ENCODE assay signal across 16 cellular contexts in the genomic region with DNA sequence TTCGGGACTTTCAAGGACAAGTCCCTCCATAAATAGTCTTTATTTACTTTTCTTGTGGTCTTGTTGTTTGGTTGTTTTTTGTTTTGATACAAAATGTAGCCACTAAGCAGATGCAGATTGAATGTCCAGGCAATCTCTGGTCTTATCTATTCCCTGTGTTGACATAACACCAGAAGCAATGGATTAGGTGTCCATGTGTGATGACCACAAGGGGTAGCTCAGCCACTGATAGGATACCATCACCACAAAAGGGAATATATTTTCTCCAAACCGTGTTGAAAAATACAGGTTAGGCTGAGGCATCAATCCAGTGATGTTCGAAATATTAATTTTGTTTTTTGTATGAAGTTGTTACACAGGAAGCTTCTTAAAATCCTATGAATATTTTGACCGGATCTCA.
DNase-seq lines count a peak whose midpoint lies in the region; ATAC-seq and TF ChIP-seq lines count a peak whose summit lies in the region.
"Had no signal": no experiment of that assay in that cellular context is flagged by ENCODE, and none has a peak within 500 bp of the region (broad histone marks: within the 10 kb centered on the region; RNA-seq: fewer than 3 reads in every experiment).

No MANE protein-coding gene starts in this region.

- H4K91ac ChIP-seq in IMR-90 (ENCODE audit: insufficient read depth, low read depth, low read length): no peak overlapping the region

- no peak overlapping the region for H3K9ac ChIP-seq in IMR-90 (ENCODE audit: low read depth, low read length)

- in situ Hi-C loops in IMR-90 (cut with MboI; ENCODE audit: low sequenced_read_pairs) (no loop called here), astrocyte of the cerebellum (cut with HindIII; ENCODE audit: low sequenced_read_pairs) (no loop called here)

- peaks cover 11% of the 10 kb centered on the region for H3K4me1 Mint-ChIP-seq in activated CD8-positive, alpha-beta memory T cell treated with anti-CD3 and anti-CD28 coated beads, Interleukin-2, amount 10 ng/mL, durations not matched to agents 7 days and 5 days

- BruUV-seq in IMR-90 (replicated peaks; lab: Mats Ljungman, UMichigan): no TSS peak

- peak overlapping the region; percentile 2; the same call in 1 of the 3 replicates for H2BK15ac ChIP-seq in IMR-90 (ENCODE audit: low read depth, low read length)

- TF ChIP-seq POLR2A in IMR-90 (IDR thresholded peaks at IDR 0.05; ENCODE audit: low read depth, low read length): no peak

- POLR2A ChIA-PET in IMR-90 (lab: Charles Lee; ENCODE audit: unreplicated experiment): no interaction called here

- TF ChIP-seq CTCF in AG09309 (IDR thresholded peaks at IDR 0.05; ENCODE audit: control insufficient read depth, insufficient read depth, low read depth, low read length, missing control alignments) (peak; percentile 24), IMR-90 (conservative IDR thresholded peaks at IDR 0.05; ENCODE audit: low read depth, low read length) (peak; percentile 28; the same call in 1 of the 2 replicates), astrocyte of the cerebellum (IDR thresholded peaks at IDR 0.05; ENCODE audit: low read depth, low read length, missing control alignments) (peak; percentile 44)

- no peak overlapping the region for H4K8ac ChIP-seq in IMR-90 (ENCODE audit: low read depth in 2 of 2, low read length in 2 of 2)

- H3K4me3 Mint-ChIP-seq in activated CD8-positive, alpha-beta memory T cell treated with anti-CD3 and anti-CD28 coated beads, Interleukin-2, amount 10 ng/mL, durations not matched to agents 7 days and 5 days: no peak overlapping the region
- H3K4me3 Mint-ChIP-seq: dendritic cell treated with granulocyte-macrophage colony-stimulating factor and Interleukin-4, amounts not matched to agents 40 ng/mL and 50 ng/mL, for 4 days; GM23338 had no signal

- peaks cover 23% of the 10 kb centered on the region for H3K27me3 Mint-ChIP-seq in activated CD8-positive, alpha-beta memory T cell treated with anti-CD3 and anti-CD28 coated beads, Interleukin-2, amount 10 ng/mL, durations not matched to agents 7 days and 5 days
- H3K27me3 Mint-ChIP-seq: dendritic cell treated with granulocyte-macrophage colony-stimulating factor and Interleukin-4, amounts not matched to agents 40 ng/mL and 50 ng/mL, for 4 days had no signal

- CTCF ChIA-PET in IMR-90 (lab: Yijun Ruan, JAX): no interaction called here
- CTCF ChIA-PET in activated CD8-positive, alpha-beta memory T cell treated with anti-CD3 and anti-CD28 coated beads, Interleukin-2, amount 10 ng/mL, durations not matched to agents 7 days and 5 days (lab: Charles Lee): interaction anchor here (0.9 to 1.8 kb wide), 4 partner anchors 8 to 263 kb away, joined by 3 to 5 read pairs (median 4); partner anchors contain the start of gene EPS8

- TF ChIP-seq RAD21 in IMR-90 (IDR thresholded peaks at IDR 0.05; ENCODE audit: low read length): peak; percentile 32; the same call in 1 of the 2 replicates

- no peak overlapping the region for H2BK5ac ChIP-seq in IMR-90 (ENCODE audit: low read depth, low read length, poor library complexity, severe bottlenecking)

- no CpG with 5 or more reads among the region's 4 CpGs for WGBS in IMR-90 (ENCODE audit: extremely low coverage in 2 of 2, insufficient read length in 1 of 2), 2 experiments

- H3K56ac ChIP-seq in IMR-90 (ENCODE audit: extremely low read depth, insufficient read depth, low read length): no peak overlapping the region

- H3K36me3 ChIP-seq in IMR-90 (ENCODE audit: control insufficient read depth, insufficient read depth, low read length): no peaks in the 10 kb centered on the region

- peak overlapping the region; percentile 19; the same call in 1 of the 2 replicates for H2BK120ac ChIP-seq in IMR-90 (ENCODE audit: low read depth, low read length)

- no peaks in the 10 kb centered on the region for H3K27me3 ChIP-seq in IMR-90 (ENCODE audit: control insufficient read depth, insufficient read depth, low read length)

- no peak overlapping the region for H2AK5ac ChIP-seq in IMR-90 (ENCODE audit: low read depth, low read length)

- no peaks in the 10 kb centered on the region for H3K9me3 ChIP-seq in IMR-90 (ENCODE audit: control insufficient read depth, insufficient read depth, low read length)
- H3K9me3 ChIP-seq: thoracic aorta had no signal

- H3K27ac Mint-ChIP-seq in activated CD8-positive, alpha-beta memory T cell treated with anti-CD3 and anti-CD28 coated beads, Interleukin-2, amount 10 ng/mL, durations not matched to agents 7 days and 5 days: no peak overlapping the region
- H3K27ac Mint-ChIP-seq: dendritic cell treated with granulocyte-macrophage colony-stimulating factor and Interleukin-4, amounts not matched to agents 40 ng/mL and 50 ng/mL, for 4 days; GM23338 had no signal

- DNase-seq in AG09309 (ENCODE audit: low read depth) (no peak), IMR-90 (no peak), astrocyte of the cerebellum (ENCODE audit: low read depth) (no peak), iris pigment epithelial cell (ENCODE audit: low read depth) (peak; percentile 32), posterior vena cava (ENCODE audit: low spot score) (no peak), SIG-M5 treated with dmso at 0.1 percent for 504 hours (lab: John Stamatoyannopoulos, UW; ENCODE audit: unreplicated experiment) (no peak)
- no peak for DNase-seq in activated CD8-positive, alpha-beta memory T cell treated with anti-CD3 and anti-CD28 coated beads, Interleukin-2, amount 10 ng/mL, durations not matched to agents 7 days and 5 days
- DNase-seq: activated CD4-positive, alpha-beta T cell treated with anti-CD3 and anti-CD28 coated beads for 1 hour; anterior cingulate cortex; NCI-H345; SIG-M5 had no signal

- H2AFZ ChIP-seq in IMR-90 (replicated peaks; ENCODE audit: low read length, poor library complexity): no peak overlapping the region
- H2AFZ ChIP-seq: GM23338 had no signal

- 0 out of 2 replicates have a peak overlapping the region, but pooled peaks have one; percentile 18 for H2BK20ac ChIP-seq in IMR-90 (ENCODE audit: low read depth, low read length)

- no peak overlapping the region for H3K27ac ChIP-seq in IMR-90 (ENCODE audit: insufficient read depth, low read length)
- H3K27ac ChIP-seq: C4-2B, thoracic aorta had no signal

- H3K18ac ChIP-seq in IMR-90 (ENCODE audit: low read depth, low read length): no peak overlapping the region

- H3K4me3 ChIP-seq in AG09309 (ENCODE audit: control insufficient read depth, low read depth, low read length): no peak overlapping the region
- no peak overlapping the region for H3K4me3 ChIP-seq in IMR-90 (ENCODE audit: insufficient read depth, low read depth, low read length)
- no peak overlapping the region for H3K4me3 ChIP-seq in astrocyte of the cerebellum (ENCODE audit: low read depth, low read length)
- H3K4me3 ChIP-seq: GM23338, thoracic aorta had no signal

- no peaks in the 10 kb centered on the region for H3K9me3 Mint-ChIP-seq in activated CD8-positive, alpha-beta memory T cell treated with anti-CD3 and anti-CD28 coated beads, Interleukin-2, amount 10 ng/mL, durations not matched to agents 7 days and 5 days (ENCODE audit: low read depth)
- H3K9me3 Mint-ChIP-seq: dendritic cell treated with granulocyte-macrophage colony-stimulating factor and Interleukin-4, amounts not matched to agents 40 ng/mL and 50 ng/mL, for 4 days; GM23338 had no signal

- ATAC-seq in IMR-90 (ENCODE audit: low read depth) (no peak), GM18870 (IDR thresholded peaks at IDR 0.05; ENCODE audit: unreplicated experiment) (no peak)
- no peak for ATAC-seq in activated CD8-positive, alpha-beta memory T cell treated with anti-CD3 and anti-CD28 coated beads, Interleukin-2, amount 10 ng/mL, durations not matched to agents 7 days and 5 days
- ATAC-seq: GM23338 had no signal

- H4K5ac ChIP-seq in IMR-90 (ENCODE audit: low read depth, low read length): no peak overlapping the region

- H3K36me3 Mint-ChIP-seq in activated CD8-positive, alpha-beta memory T cell treated with anti-CD3 and anti-CD28 coated beads, Interleukin-2, amount 10 ng/mL, durations not matched to agents 7 days and 5 days: no peaks in the 10 kb centered on the region

- no peak overlapping the region for H3K4ac ChIP-seq in IMR-90 (ENCODE audit: low read depth, low read length)

- no peak overlapping the region for H3K4me2 ChIP-seq in IMR-90 (ENCODE audit: low read depth, low read length)
- H3K4me2 ChIP-seq: GM23338 had no signal

- H3K79me1 ChIP-seq in IMR-90 (ENCODE audit: low read depth in 1 of 2, low read length in 2 of 2): no peaks in the 10 kb centered on the region

- no peak overlapping the region for H3K23ac ChIP-seq in IMR-90 (ENCODE audit: low read depth, low read length)

- H3K4me1 ChIP-seq in IMR-90 (ENCODE audit: control insufficient read depth, insufficient read depth, low read length): no peaks in the 10 kb centered on the region

- H3K14ac ChIP-seq in IMR-90 (replicated peaks; ENCODE audit: low read depth, low read length): no peak overlapping the region

- intact Hi-C loops in IMR-90 (cut with micrococcal nuclease) (loop anchor here (5.0 kb wide), 1 partner anchor 304 kb away; no protein-coding TSS in a partner anchor), posterior vena cava (cut with DNase I) (loop anchor here (5.0 to 10.0 kb wide), 2 partner anchors 192 to 264 kb away; partner anchors contain the start of gene EPS8 (in 1 of the 2))

- dilution Hi-C loops in IMR-90 (cut with HindIII; ENCODE audit: low sequenced_read_pairs, unreplicated experiment): no loop called here

- no peaks in the 10 kb centered on the region for H4K20me1 ChIP-seq in IMR-90 (ENCODE audit: insufficient read depth, low read length)

- no peak overlapping the region for H2AK9ac ChIP-seq in IMR-90 (replicated peaks; ENCODE audit: low read depth, low read length, poor library complexity)

- H3K9me1 ChIP-seq in IMR-90 (ENCODE audit: insufficient read depth, low read length): no peaks in the 10 kb centered on the region

TF ChIP-seq in IMR-90, 13 proteins besides CTCF, POLR2A, EP300 and RAD21 (continues in another document):
- TF ChIP-seq SMC3 (IDR thresholded peaks at IDR 0.05; ENCODE audit: low read depth, low read length) (no peak), CHD1 (IDR thresholded peaks at IDR 0.05; ENCODE audit: low read depth, low read length) (no peak), RFX5 (IDR thresholded peaks at IDR 0.05; ENCODE audit: low read depth, low read length) (no peak), MXI1 (IDR thresholded peaks at IDR 0.05; ENCODE audit: borderline replicate concordance, low read depth, low read length) (no peak), MAFK (IDR thresholded peaks at IDR 0.05; ENCODE audit: low read depth, low read length) (no peak), CEBPB (IDR thresholded peaks at IDR 0.05; ENCODE audit: low read depth, low read length) (no peak), RCOR1 (IDR thresholded peaks at IDR 0.05; ENCODE audit: insufficient replicate concordance, low read length) (no peak), BHLHE40 (IDR thresholded peaks at IDR 0.05; ENCODE audit: low read depth, low read length) (no peak), FOS (IDR thresholded peaks at IDR 0.05; ENCODE audit: low read depth, low read length) (no peak), NFE2L2 (IDR thresholded peaks at IDR 0.05; ENCODE audit: low read depth, low read length) (no peak)
